8 cellular contexts compared by ENCODE assay signal in genomic region chr6:26596579-26597388, GRCh38. TPM values are rescaled to one million over a fixed set of nuclear protein-coding genes. Genes with fewer than 3 reads are reported as not detected.
DNase-seq lines count a peak whose midpoint lies in the region; ATAC-seq, FAIRE-seq and TF ChIP-seq lines count a peak whose summit lies in the region.

ABT1 (plus strand) TSS chr6:26596953; CDS start chr6:26596983, 30 bp downstream.

- H3K9ac ChIP-seq in iPS-20b (ENCODE audit: low read depth, low read length) = peak within 1 kb of the TSS; percentile 93

- CTCF ChIA-PET in AG04449 (lab: Yijun Ruan, JAX) = interaction anchor here (1.0 to 16.8 kb wide), 9 partner anchors 19 to 549 kb away, joined by 3 to 380 read pairs (median 14); a partner anchor contains a TSS

- peak; percentile 85 for DNase-seq in AG04449 (ENCODE audit: low read depth, low spot score)
- peak; percentile 99 for DNase-seq in NCI-H2227 (lab: John Stamatoyannopoulos, UW; ENCODE audit: unreplicated experiment)
- DNase-seq in WERI-Rb-1 = peak; percentile 100
- peak; percentile 95 for DNase-seq in bronchial epithelial cell (ENCODE audit: low read depth)

- H3K9me3 ChIP-seq in WERI-Rb-1 (ENCODE audit: severe bottlenecking) (no peaks in the 10 kb centered on the region), iPS-20b (ENCODE audit: insufficient read depth, low read depth, low read length) (no peaks in the 10 kb centered on the region)

- peaks cover 5% of the 10 kb centered on the region; the same call in 1 of the 2 replicates for H3K4me1 ChIP-seq in iPS-20b (ENCODE audit: insufficient read depth, low read length)

- POLR2A ChIA-PET in AG04449 (lab: Yijun Ruan, JAX) = interaction anchor here (0.6 to 2.1 kb wide), 2 partner anchors 25 to 534 kb away, joined by 3 to 8 read pairs; no protein-coding TSS in a partner anchor

- no peak for TF ChIP-seq CTCF in AG04449 (IDR thresholded peaks at IDR 0.05; ENCODE audit: insufficient read depth, low read length, missing control alignments)
- TF ChIP-seq CTCF in WERI-Rb-1 (IDR thresholded peaks at IDR 0.05; ENCODE audit: low read depth, low read length) = no peak
- TF ChIP-seq CTCF in bronchial epithelial cell (IDR thresholded peaks at IDR 0.05; ENCODE audit: insufficient read depth, low read length, severe bottlenecking) = no peak

- H3K36me3 ChIP-seq in WERI-Rb-1 (peaks cover 29% of the 10 kb centered on the region), bronchial epithelial cell (ENCODE audit: control insufficient read depth, insufficient read depth, low read length) (peaks cover 5% of the 10 kb centered on the region), iPS-20b (ENCODE audit: insufficient read depth, low read depth, low read length) (peaks cover 19% of the 10 kb centered on the region)

- H3K27ac ChIP-seq in WERI-Rb-1 (peak within 1 kb of the TSS; percentile 74), iPS-20b (ENCODE audit: low read length) (peak within 1 kb of the TSS; percentile 6), skin epidermis (peak within 1 kb of the TSS; percentile 72 to 97 (median 90))

- H3K4me3 ChIP-seq in AG04449 (ENCODE audit: low read depth, low read length) = peak within 1 kb of the TSS; percentile 100
- H3K4me3 ChIP-seq in WERI-Rb-1 (ENCODE audit: low read depth, low read length) = peak within 1 kb of the TSS; percentile 88
- peak within 1 kb of the TSS; percentile 98 for H3K4me3 ChIP-seq in bronchial epithelial cell (ENCODE audit: low read depth, low read length)
- peak within 1 kb of the TSS; percentile 98 for H3K4me3 ChIP-seq in iPS-20b (ENCODE audit: low read length)
- H3K4me3 ChIP-seq in skin epidermis = peak within 1 kb of the TSS; percentile 78 to 100 (median 83)

- ATAC-seq in GM18907 (IDR thresholded peaks at IDR 0.05; ENCODE audit: unreplicated experiment) (peak; percentile 80), HG03139 (IDR thresholded peaks at IDR 0.05; ENCODE audit: unreplicated experiment) (peak; percentile 85)

- H3K27me3 ChIP-seq in WERI-Rb-1 (ENCODE audit: insufficient read depth, low read depth, severe bottlenecking) = no peaks in the 10 kb centered on the region
- H3K27me3 ChIP-seq in bronchial epithelial cell (ENCODE audit: control insufficient read depth, insufficient read depth, low read length) = no peaks in the 10 kb centered on the region
- peaks cover 18% of the 10 kb centered on the region for H3K27me3 ChIP-seq in iPS-20b (ENCODE audit: insufficient read depth, low read length)

- no peak for FAIRE-seq in bronchial epithelial cell (lab: Jason Lieb, UNC)

RNA-seq across cellular contexts. Expression of gene ABT1, which starts in this region (rescaled TPM):
- 16.1 and 16.8 TPM in 2 replicates for total RNA-seq in bronchial epithelial cell

Comparison
In these comparisons a context has a peak if more than half of its experiments do, and no peak if none do; other contexts are left out.
1. Peak in every context shown above with its lines: DNase-seq, ATAC-seq, H3K4me3 ChIP-seq and H3K27ac ChIP-seq.
2. H3K27ac ChIP-seq: peak in every context shown above with its lines; median percentile 90 in skin epidermis; 74 in WERI-Rb-1; 6 in iPS-20b.